31 cellular contexts compared by ENCODE assay signal in genomic region chr2:47849368-47849767, GRCh38.
"Had no signal": no experiment of that assay in that cellular context is flagged by ENCODE, and none has a peak within 500 bp of the region (broad histone marks: within the 10 kb centered on the region; RNA-seq: fewer than 3 reads in every experiment).

No MANE protein-coding gene starts in this region.

- H3K4me1 ChIP-seq: SJSA1 had no signal

- DNase-seq: activated CD4-positive, alpha-beta T cell treated with anti-CD3 and anti-CD28 coated beads for 36 hours; activated CD4-positive, alpha-beta T cell treated with anti-CD3 and anti-CD28 coated beads, Interleukin-2, amount 10 ng/mL, durations not matched to agents 7 days and 5 days; activated CD4-positive, alpha-beta T cell treated with anti-CD3 and anti-CD28 coated beads, Interleukin-2, amount 50 U/mL, for 48 hours; activated CD8-positive, alpha-beta T cell treated with anti-CD3 and anti-CD28 coated beads, Interleukin-2, amount 10 ng/mL, durations not matched to agents 7 days and 5 days; activated effector memory CD4-positive, alpha-beta T cell treated with Interleukin-2 at 50 U/mL for 16 hours; activated naive CD4-positive, alpha-beta T cell treated with anti-CD3 and anti-CD28 coated beads, Interleukin-2, amount 10 ng/mL, durations not matched to agents 7 days and 5 days; activated naive CD8-positive, alpha-beta T cell treated with anti-CD3 and anti-CD28 coated beads, Interleukin-2, amount 50 U/mL, for 24 hours; activated T-cell treated with anti-CD3 and anti-CD28 coated beads, Interleukin-2, amount 50 U/mL, for 4 hours; anterior cingulate cortex; caudate nucleus; cerebellar nuclear complex; KG1; MM.1S; MV-4-11; NCI-H1092; NCI-H1436 treated with DMSO at 0.1 percent for 48 hours; NCI-H1694 treated with DMSO at 0.1 percent for 48 hours; NCI-H2029; NCI-H345; NCI-H524 treated with DMSO at 0.1 percent for 48 hours; Peyer's patch; RPMI8226; SHP77 treated with DMSO at 0.1 percent for 48 hours; T-cell; T1000 had no signal

- H3K4me3 ChIP-seq: Peyer's patch, SJSA1 had no signal

- H3K27ac ChIP-seq: Peyer's patch, SJSA1 had no signal

- H3K9me3 ChIP-seq: Peyer's patch, SJSA1 had no signal

- ATAC-seq: activated CD4-positive, CD25-positive, alpha-beta regulatory T cell treated with anti-CD3 and anti-CD28 coated beads, Interleukin-2, amount 50 U/mL, for 24 hours; activated CD8-positive, alpha-beta T cell treated with anti-CD3 and anti-CD28 coated beads, Interleukin-2, amount 10 ng/mL, durations not matched to agents 7 days and 5 days; activated naive CD8-positive, alpha-beta T cell treated with anti-CD3 and anti-CD28 coated beads, Interleukin-2, amount 50 U/mL, for 24 hours; activated T-cell treated with anti-CD3 and anti-CD28 coated beads, Interleukin-2, amount 50 U/mL, for 4 hours; SK-N-SH treated with all-trans-retinoic acid at 6 μM for 48 hours; T-cell; WTC11 had no signal

- H3K27me3 ChIP-seq: Peyer's patch, SJSA1 had no signal

- H3K27me3 Mint-ChIP-seq: activated CD4-positive, alpha-beta T cell treated with anti-CD3 and anti-CD28 coated beads for 36 hours; activated CD4-positive, alpha-beta T cell treated with anti-CD3 and anti-CD28 coated beads, Interleukin-2, amount 10 ng/mL, durations not matched to agents 7 days and 5 days; activated naive CD4-positive, alpha-beta T cell treated with anti-CD3 and anti-CD28 coated beads, Interleukin-2, amount 10 ng/mL, durations not matched to agents 7 days and 5 days; activated naive CD8-positive, alpha-beta T cell; activated naive CD8-positive, alpha-beta T cell treated with anti-CD3 and anti-CD28 coated beads, Interleukin-2, amount 50 U/mL, for 24 hours; brain; T-cell had no signal

- H3K9me3 Mint-ChIP-seq: activated CD4-positive, alpha-beta T cell treated with anti-CD3 and anti-CD28 coated beads, Interleukin-2, amount 10 ng/mL, durations not matched to agents 7 days and 5 days; activated naive CD4-positive, alpha-beta T cell treated with anti-CD3 and anti-CD28 coated beads, Interleukin-2, amount 10 ng/mL, durations not matched to agents 7 days and 5 days; activated naive CD8-positive, alpha-beta T cell treated with anti-CD3 and anti-CD28 coated beads, Interleukin-2, amount 50 U/mL, for 24 hours; activated T-cell treated with anti-CD3 and anti-CD28 coated beads, Interleukin-2, amount 50 U/mL, for 4 hours; T-cell; WTC11 had no signal

- H3K4me3 Mint-ChIP-seq: activated CD4-positive, alpha-beta T cell treated with anti-CD3 and anti-CD28 coated beads for 36 hours; activated CD4-positive, alpha-beta T cell treated with anti-CD3 and anti-CD28 coated beads, Interleukin-2, amount 10 ng/mL, durations not matched to agents 7 days and 5 days; activated CD8-positive, alpha-beta T cell treated with anti-CD3 and anti-CD28 coated beads, Interleukin-2, amount 10 ng/mL, durations not matched to agents 7 days and 5 days; activated naive CD4-positive, alpha-beta T cell treated with anti-CD3 and anti-CD28 coated beads, Interleukin-2, amount 10 ng/mL, durations not matched to agents 7 days and 5 days; activated naive CD8-positive, alpha-beta T cell; activated naive CD8-positive, alpha-beta T cell treated with anti-CD3 and anti-CD28 coated beads, Interleukin-2, amount 50 U/mL, for 24 hours; activated T-cell treated with anti-CD3 and anti-CD28 coated beads, Interleukin-2, amount 50 U/mL, for 4 hours; brain; T-cell; WTC11 had no signal

- H3K27ac Mint-ChIP-seq: activated CD4-positive, alpha-beta T cell treated with anti-CD3 and anti-CD28 coated beads, Interleukin-2, amount 10 ng/mL, durations not matched to agents 7 days and 5 days; activated CD8-positive, alpha-beta T cell treated with anti-CD3 and anti-CD28 coated beads, Interleukin-2, amount 10 ng/mL, durations not matched to agents 7 days and 5 days; activated naive CD4-positive, alpha-beta T cell treated with anti-CD3 and anti-CD28 coated beads, Interleukin-2, amount 10 ng/mL, durations not matched to agents 7 days and 5 days; T-cell; WTC11 had no signal

- H3K36me3 ChIP-seq: Peyer's patch, SJSA1 had no signal

- H3K4me1 Mint-ChIP-seq: activated naive CD4-positive, alpha-beta T cell treated with anti-CD3 and anti-CD28 coated beads, Interleukin-2, amount 10 ng/mL, durations not matched to agents 7 days and 5 days had no signal

- H3K36me3 Mint-ChIP-seq: activated naive CD4-positive, alpha-beta T cell treated with anti-CD3 and anti-CD28 coated beads, Interleukin-2, amount 10 ng/mL, durations not matched to agents 7 days and 5 days; activated naive CD8-positive, alpha-beta T cell had no signal
